ENCODE assay signal across 17 cellular contexts in genomic region chr1:156845953-156846545, GRCh38. TPM values are rescaled to one million over a fixed set of nuclear protein-coding genes. Genes with fewer than 3 reads are reported as not detected.
"Had no signal": no experiment of that assay in that cellular context is flagged by ENCODE, and none has a peak within 500 bp of the region (broad histone marks: within the 10 kb centered on the region; RNA-seq: fewer than 3 reads in every experiment).

No MANE protein-coding gene starts in this region.

- H3K4me1 Mint-ChIP-seq: neural crest cell had no signal

- H3K4me1 ChIP-seq: pancreas had no signal

- H3K4me3 Mint-ChIP-seq: neural crest cell had no signal

- H3K27ac ChIP-seq: gastroesophageal sphincter, pancreas, spleen, thyroid gland had no signal

- H3K27me3 ChIP-seq: pancreas had no signal

- H3K9me3 Mint-ChIP-seq: activated T-cell treated with anti-CD3 and anti-CD28 coated beads, Interleukin-2, amount 50 U/mL, for 4 hours had no signal

- DNase-seq: activated gamma-delta T cell, mesenchymal stem cell, SW 1271, thyroid gland had no signal

- H3K36me3 ChIP-seq: gastroesophageal sphincter, pancreas, spleen, thyroid gland had no signal

- ATAC-seq: gastroesophageal sphincter, sciatic nerve had no signal

- H3K9me3 ChIP-seq: gastroesophageal sphincter, pancreas, spleen, thyroid gland had no signal

- H3K4me3 ChIP-seq: gastroesophageal sphincter, pancreas, thyroid gland had no signal

RNA-seq across cellular contexts. Expression of gene INSRR, which starts 12.9 kb away (rescaled TPM):
- total RNA-seq: bronchial epithelial cell, chondrocyte, dermis microvascular lymphatic vessel endothelial cell, epithelial cell of proximal tubule, kidney epithelial cell, liver, SK-MEL-5, thyroid gland had no signal

RNA-seq across cellular contexts. Expression of gene NTRK1, which starts 14.6 kb away (rescaled TPM):
- total RNA-seq: bronchial epithelial cell, chondrocyte, dermis microvascular lymphatic vessel endothelial cell, epithelial cell of proximal tubule, kidney epithelial cell had no signal

RNA-seq across cellular contexts. Expression of gene SH2D2A, which starts 29.4 kb away (rescaled TPM):
- total RNA-seq: chondrocyte, SK-MEL-5 had no signal

RNA-seq across cellular contexts. Expression of gene PEAR1, which starts 47.5 kb away (rescaled TPM):
- total RNA-seq: SK-MEL-5 had no signal
